Comparison of ENCODE assay signal across 8 cellular contexts in genomic region chr5:119537704-119538103, GRCh38.
DNase-seq lines count a peak whose midpoint lies in the region; ATAC-seq, FAIRE-seq and TF ChIP-seq lines count a peak whose summit lies in the region.

No MANE protein-coding gene starts in this region.

- H3K4me1 Mint-ChIP-seq in activated CD8-positive, alpha-beta T cell treated with anti-CD3 and anti-CD28 coated beads for 36 hours (ENCODE audit: low read depth) = no peaks in the 10 kb centered on the region
- no peaks in the 10 kb centered on the region for H3K4me1 Mint-ChIP-seq in activated CD8-positive, alpha-beta T cell treated with anti-CD3 and anti-CD28 coated beads, Interleukin-2, amount 10 ng/mL, durations not matched to agents 7 days and 5 days (ENCODE audit: low read depth)
- peaks cover 13 to 15% of the 10 kb centered on the region in 2 donors for H3K4me1 Mint-ChIP-seq in stimulated activated naive B cell treated with anti-CD40 and anti-IgM and Interleukin-4, amounts not matched to agents 10 μg/mL and 1 μg/mL and 100 μg/mL, for 72 hours

- peaks cover 18% of the 10 kb centered on the region for H3K36me3 Mint-ChIP-seq in activated CD8-positive, alpha-beta T cell treated with anti-CD3 and anti-CD28 coated beads for 36 hours (ENCODE audit: low read depth)
- peaks cover 13% of the 10 kb centered on the region for H3K36me3 Mint-ChIP-seq in activated CD8-positive, alpha-beta T cell treated with anti-CD3 and anti-CD28 coated beads, Interleukin-2, amount 10 ng/mL, durations not matched to agents 7 days and 5 days (ENCODE audit: low read depth)
- H3K36me3 Mint-ChIP-seq in stimulated activated naive B cell treated with anti-CD40 and anti-IgM and Interleukin-4, amounts not matched to agents 10 μg/mL and 1 μg/mL and 100 μg/mL, for 72 hours = peaks cover 38 to 44% of the 10 kb centered on the region in 2 donors

- ATAC-seq in activated CD8-positive, alpha-beta T cell treated with anti-CD3 and anti-CD28 coated beads for 36 hours = peak; percentile 42
- ATAC-seq in activated CD8-positive, alpha-beta T cell treated with anti-CD3 and anti-CD28 coated beads, Interleukin-2, amount 10 ng/mL, durations not matched to agents 7 days and 5 days = no peak
- ATAC-seq in HG02870 (IDR thresholded peaks at IDR 0.05; ENCODE audit: unreplicated experiment) = peak; percentile 100
- peak; percentile 99 for ATAC-seq in stimulated activated naive B cell treated with anti-CD40 and anti-IgM and Interleukin-4, amounts not matched to agents 10 μg/mL and 1 μg/mL and 100 μg/mL, for 72 hours (replicated peaks)

- H3K27me3 ChIP-seq in PC-9 (ENCODE audit: insufficient read depth, low read depth) (no peaks in the 10 kb centered on the region), small intestine (ENCODE audit: control insufficient read depth in 2 of 2, insufficient read depth in 2 of 2, low read length in 2 of 2) (no peaks in the 10 kb centered on the region), testis (no peaks in the 10 kb centered on the region)

- CTCF ChIA-PET in activated CD8-positive, alpha-beta T cell treated with anti-CD3 and anti-CD28 coated beads for 36 hours (lab: Charles Lee) = interaction anchor here (0.8 kb wide), 1 partner anchor 103 kb away, joined by 3 read pairs; no protein-coding TSS in a partner anchor
- CTCF ChIA-PET in activated CD8-positive, alpha-beta T cell treated with anti-CD3 and anti-CD28 coated beads, Interleukin-2, amount 10 ng/mL, durations not matched to agents 7 days and 5 days (lab: Charles Lee) = interaction anchor here (1.0 kb wide), 1 partner anchor 8 kb away, joined by 3 read pairs; no protein-coding TSS in a partner anchor
- CTCF ChIA-PET in PC-9 (lab: Charles Lee) = no interaction called here

- H2AFZ ChIP-seq in PC-9 = no peak overlapping the region

- H3K27ac ChIP-seq in PC-9 (no peak overlapping the region), small intestine (ENCODE audit: low read depth in 1 of 2, low read length in 1 of 2) (no peak overlapping the region), testis (no peak overlapping the region)

- H3K36me3 ChIP-seq in PC-9 (ENCODE audit: low read depth) = no peaks in the 10 kb centered on the region
- H3K36me3 ChIP-seq in small intestine (ENCODE audit: control insufficient read depth in 2 of 2, insufficient read depth in 2 of 2, low read length in 2 of 2) = peaks cover 6 to 22% of the 10 kb centered on the region in 2 donors
- no peaks in the 10 kb centered on the region for H3K36me3 ChIP-seq in testis (ENCODE audit: low read depth, missing control alignments)

- H3K4me1 ChIP-seq in PC-9 (replicated peaks; ENCODE audit: insufficient read depth) (no peaks in the 10 kb centered on the region), small intestine (ENCODE audit: control insufficient read depth in 2 of 2, insufficient read depth in 1 of 2, low read depth in 1 of 2, low read length in 1 of 2) (no peaks in the 10 kb centered on the region), testis (peaks cover 3% of the 10 kb centered on the region)

- no peak for TF ChIP-seq CTCF in activated CD8-positive, alpha-beta T cell treated with anti-CD3 and anti-CD28 coated beads for 36 hours (IDR thresholded peaks at IDR 0.05)
- TF ChIP-seq CTCF in PC-9 (conservative IDR thresholded peaks at IDR 0.05) = no peak
- TF ChIP-seq CTCF in testis (IDR thresholded peaks at IDR 0.05) = no peak

- FAIRE-seq in small intestine (lab: Jason Lieb, UNC) = no peak

- H3F3A ChIP-seq in PC-9 (ENCODE audit: insufficient read depth, low read depth) = no peaks in the 10 kb centered on the region

- H3K9me2 ChIP-seq in PC-9 (ENCODE audit: insufficient read depth) = no peaks in the 10 kb centered on the region

- WGBS in small intestine, 3 donors = 67 to 77% (median 71%) methylated on average over 2 of the region's 2 CpGs
- WGBS in testis, 2 donors = 84 to 88% methylated on average over 2 of the region's 2 CpGs

- H3K9me3 ChIP-seq in PC-9 (ENCODE audit: insufficient read depth, low read depth) = no peaks in the 10 kb centered on the region
- no peaks in the 10 kb centered on the region for H3K9me3 ChIP-seq in small intestine (ENCODE audit: control insufficient read depth, low read depth)
- no peaks in the 10 kb centered on the region for H3K9me3 ChIP-seq in testis

- no peak overlapping the region for H3K27ac Mint-ChIP-seq in activated CD8-positive, alpha-beta T cell treated with anti-CD3 and anti-CD28 coated beads for 36 hours
- no peak overlapping the region for H3K27ac Mint-ChIP-seq in activated CD8-positive, alpha-beta T cell treated with anti-CD3 and anti-CD28 coated beads, Interleukin-2, amount 10 ng/mL, durations not matched to agents 7 days and 5 days
- H3K27ac Mint-ChIP-seq in stimulated activated naive B cell treated with anti-CD40 and anti-IgM and Interleukin-4, amounts not matched to agents 10 μg/mL and 1 μg/mL and 100 μg/mL, for 72 hours = peak overlapping the region; percentile 20

- H3K4me2 ChIP-seq in PC-9 = no peak overlapping the region

- no peaks in the 10 kb centered on the region for H3K79me2 ChIP-seq in PC-9 (ENCODE audit: low read depth)

- H3K4me3 ChIP-seq in PC-9 (no peak overlapping the region), small intestine (ENCODE audit: low read depth in 1 of 2, low read length in 2 of 2) (no peak overlapping the region), testis (no peak overlapping the region)

- H4K20me1 ChIP-seq in PC-9 (ENCODE audit: insufficient read depth) = no peaks in the 10 kb centered on the region

- TF ChIP-seq POLR2A in testis (IDR thresholded peaks at IDR 0.05) = no peak

- no peaks in the 10 kb centered on the region for H3K27me3 Mint-ChIP-seq in activated CD8-positive, alpha-beta T cell treated with anti-CD3 and anti-CD28 coated beads for 36 hours
- H3K27me3 Mint-ChIP-seq in activated CD8-positive, alpha-beta T cell treated with anti-CD3 and anti-CD28 coated beads, Interleukin-2, amount 10 ng/mL, durations not matched to agents 7 days and 5 days (ENCODE audit: low read depth) = no peaks in the 10 kb centered on the region
- no peaks in the 10 kb centered on the region for H3K27me3 Mint-ChIP-seq in stimulated activated naive B cell treated with anti-CD40 and anti-IgM and Interleukin-4, amounts not matched to agents 10 μg/mL and 1 μg/mL and 100 μg/mL, for 72 hours

- peak; percentile 3 for DNase-seq in activated CD8-positive, alpha-beta T cell treated with anti-CD3 and anti-CD28 coated beads for 36 hours
- no peak for DNase-seq in activated CD8-positive, alpha-beta T cell treated with anti-CD3 and anti-CD28 coated beads, Interleukin-2, amount 10 ng/mL, durations not matched to agents 7 days and 5 days
- DNase-seq in PC-9 = peak; percentile 9 to 37
- DNase-seq in stimulated activated naive B cell treated with anti-CD40 and anti-IgM and Interleukin-4, amounts not matched to agents 10 μg/mL and 1 μg/mL and 100 μg/mL, for 72 hours = peak; percentile 24
- no peak for DNase-seq in small intestine
- DNase-seq in testis = no peak
- no peak for DNase-seq in NCI-H2171 (lab: John Stamatoyannopoulos, UW)

- POLR2A ChIA-PET in activated CD8-positive, alpha-beta T cell treated with anti-CD3 and anti-CD28 coated beads for 36 hours (lab: Charles Lee) = no interaction called here
- POLR2A ChIA-PET in activated CD8-positive, alpha-beta T cell treated with anti-CD3 and anti-CD28 coated beads, Interleukin-2, amount 10 ng/mL, durations not matched to agents 7 days and 5 days (lab: Charles Lee) = interaction anchor here (0.6 kb wide), 1 partner anchor 227 kb away, joined by 3 read pairs; no protein-coding TSS in a partner anchor
- POLR2A ChIA-PET in PC-9 (lab: Charles Lee; ENCODE audit: unreplicated experiment) = no interaction called here

- no peaks in the 10 kb centered on the region for H3K9me3 Mint-ChIP-seq in activated CD8-positive, alpha-beta T cell treated with anti-CD3 and anti-CD28 coated beads for 36 hours
- no peaks in the 10 kb centered on the region for H3K9me3 Mint-ChIP-seq in activated CD8-positive, alpha-beta T cell treated with anti-CD3 and anti-CD28 coated beads, Interleukin-2, amount 10 ng/mL, durations not matched to agents 7 days and 5 days (ENCODE audit: insufficient read depth)
- H3K9me3 Mint-ChIP-seq in stimulated activated naive B cell treated with anti-CD40 and anti-IgM and Interleukin-4, amounts not matched to agents 10 μg/mL and 1 μg/mL and 100 μg/mL, for 72 hours = no peaks in the 10 kb centered on the region

- no peak overlapping the region for H3K4me3 Mint-ChIP-seq in activated CD8-positive, alpha-beta T cell treated with anti-CD3 and anti-CD28 coated beads for 36 hours
- H3K4me3 Mint-ChIP-seq in activated CD8-positive, alpha-beta T cell treated with anti-CD3 and anti-CD28 coated beads, Interleukin-2, amount 10 ng/mL, durations not matched to agents 7 days and 5 days = no peak overlapping the region
- peak overlapping the region in 1 of 2 donors; percentile 1 for H3K4me3 Mint-ChIP-seq in stimulated activated naive B cell treated with anti-CD40 and anti-IgM and Interleukin-4, amounts not matched to agents 10 μg/mL and 1 μg/mL and 100 μg/mL, for 72 hours

- intact Hi-C loops in activated CD8-positive, alpha-beta T cell treated with anti-CD3 and anti-CD28 coated beads for 36 hours (cut with micrococcal nuclease) = no loop called here
- intact Hi-C loops in PC-9 (cut with micrococcal nuclease; ENCODE audit: unreplicated experiment) = no loop called here
- intact Hi-C loops in testis (cut with DNase I; ENCODE audit: low total_unique reads) = no loop called here

- BruUV-seq in PC-9 (replicated peaks; lab: Mats Ljungman, UMichigan) = no TSS peak

Comparison
In these comparisons a context has a peak if more than half of its experiments do, and no peak if none do; other contexts are left out.
1. DNase-seq: peak in activated CD8-positive, alpha-beta T cell treated with anti-CD3 and anti-CD28 coated beads for 36 hours (single experiment), PC-9 (2 of 2) and stimulated activated naive B cell treated with anti-CD40 and anti-IgM and Interleukin-4, amounts not matched to agents 10 μg/mL and 1 μg/mL and 100 μg/mL, for 72 hours (single experiment); none in activated CD8-positive, alpha-beta T cell treated with anti-CD3 and anti-CD28 coated beads, Interleukin-2, amount 10 ng/mL, durations not matched to agents 7 days and 5 days (single experiment), small intestine (single experiment), testis (single experiment) and NCI-H2171 (single experiment).